Comparison of ENCODE assay signal across 14 cellular contexts in genomic region chr17:31425646-31426045, GRCh38. TPM values are rescaled to one million over a fixed set of nuclear protein-coding genes. Genes with fewer than 3 reads are reported as not detected.
DNase-seq lines count a peak whose midpoint lies in the region; TF ChIP-seq lines count a peak whose summit lies in the region.
"Had no signal": no experiment of that assay in that cellular context is flagged by ENCODE, and none has a peak within 500 bp of the region (broad histone marks: within the 10 kb centered on the region; RNA-seq: fewer than 3 reads in every experiment).

No MANE protein-coding gene starts in this region.

- H3K27me3 Mint-ChIP-seq in type B pancreatic cell: peaks cover 7% of the 10 kb centered on the region

- H3K9ac ChIP-seq in mesendoderm (ENCODE audit: low read length): no peak overlapping the region

- H2BK15ac ChIP-seq in mesendoderm (replicated peaks; ENCODE audit: low read depth): no peak overlapping the region

- H3K9me3 ChIP-seq in ectodermal cell (ENCODE audit: control insufficient read depth, low read length): no peaks in the 10 kb centered on the region
- H3K9me3 ChIP-seq in uterus: no peaks in the 10 kb centered on the region
- H3K9me3 ChIP-seq: vagina had no signal

- H3K4me2 ChIP-seq in mesendoderm (ENCODE audit: low read length): no peak overlapping the region

- no peak overlapping the region for H4K5ac ChIP-seq in mesendoderm (ENCODE audit: low read length)

- H3K18ac ChIP-seq in mesendoderm (ENCODE audit: low read length): no peak overlapping the region

- peaks cover 3% of the 10 kb centered on the region for H3K27me3 ChIP-seq in ectodermal cell (ENCODE audit: control insufficient read depth, insufficient read depth, low read length, poor library complexity, severe bottlenecking)
- H3K27me3 ChIP-seq in mesendoderm (ENCODE audit: insufficient read depth, low read length, poor library complexity): no peaks in the 10 kb centered on the region
- no peaks in the 10 kb centered on the region for H3K27me3 ChIP-seq in uterus
- H3K27me3 ChIP-seq: vagina had no signal

- no peak overlapping the region for H3K4ac ChIP-seq in mesendoderm (ENCODE audit: low read depth, low read length)

- intact Hi-C loops in uterus (cut with DNase I; ENCODE audit: low total_unique reads): no loop called here

- no peaks in the 10 kb centered on the region for H3K36me3 Mint-ChIP-seq in type B pancreatic cell

- peaks cover 13% of the 10 kb centered on the region for H3K4me1 Mint-ChIP-seq in type B pancreatic cell (ENCODE audit: unreplicated experiment)

- no peaks in the 10 kb centered on the region for H3K79me1 ChIP-seq in mesendoderm (ENCODE audit: low read length)

- H3K4me1 ChIP-seq in ectodermal cell (ENCODE audit: control insufficient read depth, insufficient read depth, low read length) (peaks cover 8% of the 10 kb centered on the region), mesendoderm (ENCODE audit: control insufficient read depth, low read depth, low read length) (peaks cover 4% of the 10 kb centered on the region), uterus (peaks cover 0 to 5% of the 10 kb centered on the region in 2 donors)
- H3K4me1 ChIP-seq: vagina had no signal

- no peak overlapping the region for H3K4me3 ChIP-seq in ectodermal cell (ENCODE audit: insufficient read depth, low read depth, low read length)
- no peak overlapping the region for H3K4me3 ChIP-seq in mesendoderm (ENCODE audit: low read length)
- H3K4me3 ChIP-seq in uterus: no peak overlapping the region
- H3K4me3 ChIP-seq in coronary artery: no peak overlapping the region
- H3K4me3 ChIP-seq: skin epidermis, vagina had no signal

- no peak overlapping the region for H2AK5ac ChIP-seq in mesendoderm (ENCODE audit: low read length)

- H3K36me3 ChIP-seq in ectodermal cell (ENCODE audit: control insufficient read depth, insufficient read depth, low read length) (no peaks in the 10 kb centered on the region), mesendoderm (ENCODE audit: control insufficient read depth, insufficient read depth, low read length) (no peaks in the 10 kb centered on the region), uterus (no peaks in the 10 kb centered on the region)
- H3K36me3 ChIP-seq: vagina had no signal

- no peaks in the 10 kb centered on the region for H3K79me2 ChIP-seq in mesendoderm (ENCODE audit: control insufficient read depth, insufficient read depth, low read length)

- H3K4me3 Mint-ChIP-seq in type B pancreatic cell: peak overlapping the region; percentile 51

- no peak for TF ChIP-seq CTCF in type B pancreatic cell (conservative IDR thresholded peaks at IDR 0.05)
- no peak for TF ChIP-seq CTCF in uterus (IDR thresholded peaks at IDR 0.05)
- no peak for TF ChIP-seq CTCF in coronary artery (IDR thresholded peaks at IDR 0.05)

- H2BK5ac ChIP-seq in mesendoderm (ENCODE audit: low read length): no peak overlapping the region

- peak overlapping the region; percentile 19 for H3K56ac ChIP-seq in mesendoderm (ENCODE audit: low read length)

- H3K9me3 Mint-ChIP-seq in type B pancreatic cell: peaks cover 5% of the 10 kb centered on the region

- DNase-seq in NCI-H82 (lab: John Stamatoyannopoulos, UW) (peak; percentile 74), NCI-H82 treated with DMSO at 0.1 percent for 48 hours (lab: John Stamatoyannopoulos, UW; ENCODE audit: unreplicated experiment) (no peak), mesendoderm (peak; percentile 27), type B pancreatic cell (ENCODE audit: extremely low spot score, unreplicated experiment) (no peak), UCSD-AML1 (lab: John Stamatoyannopoulos, UW; ENCODE audit: unreplicated experiment) (no peak), uterus (no peak), coronary artery (ENCODE audit: low spot score) (no peak)
- DNase-seq: activated CD8-positive, alpha-beta memory T cell treated with anti-CD3 and anti-CD28 coated beads, Interleukin-2, amount 50 U/mL, for 4 hours; amniotic stem cell; Kasumi-1; NCI-H510A had no signal

- WGBS in ectodermal cell, 2 experiments: 47 to 48% methylated on average over 10 of the region's 10 CpGs
- no CpG with 5 or more reads among the region's 10 CpGs for WGBS in mesendoderm (ENCODE audit: extremely low coverage, insufficient coverage, low lambda C conversion rate)

- no peak for TF ChIP-seq POLR2A in uterus (IDR thresholded peaks at IDR 0.05)

- H3K27ac ChIP-seq in ectodermal cell (ENCODE audit: insufficient read depth, low read depth, low read length, poor library complexity, severe bottlenecking) (peak overlapping the region; percentile 11), mesendoderm (ENCODE audit: low read depth, low read length) (no peak overlapping the region), uterus (no peak overlapping the region), coronary artery (no peak overlapping the region)
- H3K27ac ChIP-seq: skin epidermis, vagina had no signal

- H3K23ac ChIP-seq in mesendoderm (ENCODE audit: low read length): no peak overlapping the region

- no peak overlapping the region for H4K8ac ChIP-seq in mesendoderm (ENCODE audit: low read depth, low read length)

- H3K27ac Mint-ChIP-seq in type B pancreatic cell: peak overlapping the region; percentile 61

- H2BK120ac ChIP-seq in mesendoderm (ENCODE audit: low read depth, low read length): no peak overlapping the region

RNA-seq across cellular contexts. Expression of gene RAB11FIP4, which starts 34.2 kb away (rescaled TPM):
- polyA plus RNA-seq in ectodermal cell (2013, experiment 1 of 4): 21.8 TPM
- 25.6 TPM for polyA plus RNA-seq in ectodermal cell (2013, experiment 2 of 4)
- polyA plus RNA-seq in ectodermal cell (2013, experiment 3 of 4): 14.1 TPM
- polyA plus RNA-seq in ectodermal cell (2013, experiment 4 of 4): 16.6 TPM
- polyA plus RNA-seq in mesendoderm (2013, experiment 1 of 2): 15.0 TPM
- 14.8 TPM for polyA plus RNA-seq in mesendoderm (2013, experiment 2 of 2)
- 32.4 and 44.7 TPM in 2 replicates for total RNA-seq in type B pancreatic cell (ENCODE audit: low replicate concordance)
- 10 to 100 TPM in 1 of 4 donors, 1 to 10 TPM in 1, not detected in 2; 7.2 to 12.0 TPM for total RNA-seq in uterus

Comparison
In these comparisons a context has a peak if more than half of its experiments do, and no peak if none do; other contexts are left out.
1. DNase-seq: peak in NCI-H82 (single experiment) and mesendoderm (single experiment); none in NCI-H82 treated with DMSO at 0.1 percent for 48 hours (single experiment), type B pancreatic cell (single experiment), UCSD-AML1 (single experiment), uterus (0 of 2) and coronary artery (single experiment).